15 cellular contexts compared by ENCODE assay signal in genomic region chr10:104049497-104050250, GRCh38. TPM values are rescaled to one million over a fixed set of nuclear protein-coding genes. Genes with fewer than 3 reads are reported as not detected.
DNase-seq lines count a peak whose midpoint lies in the region; FAIRE-seq and TF ChIP-seq lines count a peak whose summit lies in the region.
"Had no signal": no experiment of that assay in that cellular context is flagged by ENCODE, and none has a peak within 500 bp of the region (broad histone marks: within the 10 kb centered on the region; RNA-seq: fewer than 3 reads in every experiment).

No MANE protein-coding gene starts in this region.

- H3K4me1 ChIP-seq in astrocyte (ENCODE audit: insufficient read depth, low read length) = peaks cover 21% of the 10 kb centered on the region
- H3K4me1 ChIP-seq: SJCRH30 had no signal

- no peak overlapping the region for H3K4me3 ChIP-seq in astrocyte (ENCODE audit: insufficient read depth, low read depth, low read length)
- H3K4me3 ChIP-seq: neural progenitor cell, SJCRH30 had no signal

- peaks cover 8% of the 10 kb centered on the region for H3K4me1 Mint-ChIP-seq in astrocyte (ENCODE audit: low read depth, unreplicated experiment)
- H3K4me1 Mint-ChIP-seq: stimulated activated naive B cell treated with anti-CD40 and anti-IgM and Interleukin-4, amounts not matched to agents 10 μg/mL and 1 μg/mL and 100 μg/mL, for 72 hours had no signal

- FAIRE-seq in astrocyte (lab: Jason Lieb, UNC) = peak; percentile 52

- H3K79me2 ChIP-seq in astrocyte (ENCODE audit: insufficient read depth, low read length) = no peaks in the 10 kb centered on the region

- H2AFZ ChIP-seq in astrocyte (ENCODE audit: low read depth, low read length) = no peak overlapping the region
- H2AFZ ChIP-seq: neural progenitor cell had no signal

- H3K27ac Mint-ChIP-seq in astrocyte (ENCODE audit: unreplicated experiment) = no peak overlapping the region
- H3K27ac Mint-ChIP-seq: neural progenitor cell; stimulated activated naive B cell treated with anti-CD40 and anti-IgM and Interleukin-4, amounts not matched to agents 10 μg/mL and 1 μg/mL and 100 μg/mL, for 72 hours had no signal

- intact Hi-C loops in posterior vena cava (cut with DNase I) = loop anchor here in 1 of 2 donors (10.0 kb wide), 1 partner anchor 155 kb away; no protein-coding TSS in a partner anchor

- peaks cover 4% of the 10 kb centered on the region for H3K36me3 Mint-ChIP-seq in astrocyte (ENCODE audit: low read depth, unreplicated experiment)
- H3K36me3 Mint-ChIP-seq: neural progenitor cell; stimulated activated naive B cell treated with anti-CD40 and anti-IgM and Interleukin-4, amounts not matched to agents 10 μg/mL and 1 μg/mL and 100 μg/mL, for 72 hours had no signal

- H3K36me3 ChIP-seq in astrocyte (ENCODE audit: insufficient read depth, low read length) = no peaks in the 10 kb centered on the region
- H3K36me3 ChIP-seq: neural progenitor cell, SJCRH30 had no signal

- no peak for TF ChIP-seq CTCF in astrocyte (IDR thresholded peaks at IDR 0.05; ENCODE audit: insufficient read depth, low read depth, low read length)

- H4K20me1 ChIP-seq in astrocyte (ENCODE audit: insufficient read depth, low read length) = no peaks in the 10 kb centered on the region

- no peak overlapping the region for H3K4me3 Mint-ChIP-seq in astrocyte (ENCODE audit: unreplicated experiment)
- H3K4me3 Mint-ChIP-seq: neural progenitor cell; stimulated activated naive B cell treated with anti-CD40 and anti-IgM and Interleukin-4, amounts not matched to agents 10 μg/mL and 1 μg/mL and 100 μg/mL, for 72 hours had no signal

- DNase-seq in 8988T = peak; percentile 52
- DNase-seq in HS-5 (ENCODE audit: low read depth) = peak; percentile 73
- peak; percentile 69 for DNase-seq in astrocyte (ENCODE audit: low read depth)
- DNase-seq in iris pigment epithelial cell (ENCODE audit: low read depth) = peak; percentile 65
- DNase-seq in posterior vena cava (ENCODE audit: low spot score) = no peak
- no peak for DNase-seq in CD1c-positive myeloid dendritic cell (ENCODE audit: extremely low spot score)
- no peak for DNase-seq in DMS79 treated with DMSO at 0.1 percent for 48 hours (lab: John Stamatoyannopoulos, UW)
- no peak for DNase-seq in ecto neural progenitor cell (ENCODE audit: low spot score)
- DNase-seq: activated gamma-delta T cell; AML-193; NCI-H446 treated with DMSO at 0.1 percent for 48 hours; SJCRH30; stimulated activated naive B cell treated with anti-CD40 and anti-IgM and Interleukin-4, amounts not matched to agents 10 μg/mL and 1 μg/mL and 100 μg/mL, for 72 hours had no signal

- no peaks in the 10 kb centered on the region for H3K9me3 ChIP-seq in astrocyte (ENCODE audit: insufficient read depth, low read depth, low read length)
- H3K9me3 ChIP-seq: SJCRH30 had no signal

- no peak overlapping the region for H3K27ac ChIP-seq in astrocyte (ENCODE audit: low read depth, low read length)
- H3K27ac ChIP-seq: KMS-11, neural progenitor cell, SJCRH30 had no signal

- peak overlapping the region; percentile 55 for H3K4me2 ChIP-seq in astrocyte (ENCODE audit: low read length)
- H3K4me2 ChIP-seq: KMS-11, neural progenitor cell had no signal

- H3K27me3 Mint-ChIP-seq in astrocyte (ENCODE audit: low read depth, unreplicated experiment) = peaks cover 6% of the 10 kb centered on the region

- no peaks in the 10 kb centered on the region for H3K9me3 Mint-ChIP-seq in astrocyte (ENCODE audit: unreplicated experiment)
- H3K9me3 Mint-ChIP-seq: neural progenitor cell; stimulated activated naive B cell treated with anti-CD40 and anti-IgM and Interleukin-4, amounts not matched to agents 10 μg/mL and 1 μg/mL and 100 μg/mL, for 72 hours had no signal

- H3K9ac ChIP-seq in astrocyte (ENCODE audit: low read length) = no peak overlapping the region
- H3K9ac ChIP-seq: KMS-11, neural progenitor cell had no signal

- no peaks in the 10 kb centered on the region for H3K27me3 ChIP-seq in astrocyte (ENCODE audit: insufficient read depth, low read length)
- H3K27me3 ChIP-seq: neural progenitor cell had no signal

RNA-seq across cellular contexts. Expression of gene COL17A1, which starts 36.0 kb away (rescaled TPM):
- total RNA-seq in astrocyte (2.6 and 10.1 TPM in 2 replicates), posterior vena cava (under 1 TPM; 0.48 to 0.88 TPM)
- total RNA-seq: SJCRH30 had no signal

Comparison
In these comparisons a context has a peak if more than half of its experiments do, and no peak if none do; other contexts are left out.
1. DNase-seq: peak in 8988T (single experiment), HS-5 (single experiment), astrocyte (single experiment) and iris pigment epithelial cell (single experiment); none in posterior vena cava (single experiment), CD1c-positive myeloid dendritic cell (single experiment), DMS79 treated with DMSO at 0.1 percent for 48 hours (single experiment) and ecto neural progenitor cell (single experiment).